21 cellular contexts compared by ENCODE assay signal in genomic region chr2:29699045-29699444, GRCh38.
DNase-seq lines count a peak whose midpoint lies in the region; ATAC-seq and TF ChIP-seq lines count a peak whose summit lies in the region.
"Had no signal": no experiment of that assay in that cellular context is flagged by ENCODE, and none has a peak within 500 bp of the region (broad histone marks: within the 10 kb centered on the region; RNA-seq: fewer than 3 reads in every experiment).

No MANE protein-coding gene starts in this region.

- H3K27ac Mint-ChIP-seq in GM23338 (no peak overlapping the region), osteocyte (ENCODE audit: unreplicated experiment) (no peak overlapping the region)
- H3K27ac Mint-ChIP-seq: B cell; CD4-positive, alpha-beta T cell; CD8-positive, alpha-beta T cell had no signal

- H3K9me3 Mint-ChIP-seq in GM23338 = no peaks in the 10 kb centered on the region
- H3K9me3 Mint-ChIP-seq in osteocyte (ENCODE audit: unreplicated experiment) = peaks cover 4% of the 10 kb centered on the region
- H3K9me3 Mint-ChIP-seq: CD4-positive, alpha-beta T cell; CD8-positive, alpha-beta T cell had no signal

- intact Hi-C loops in esophagus muscularis mucosa (cut with DNase I) = no loop called here

- no peak for TF ChIP-seq EP300 in esophagus muscularis mucosa (IDR thresholded peaks at IDR 0.05)

- H3K27me3 Mint-ChIP-seq in GM23338 (ENCODE audit: insufficient read depth, low read depth, poor library complexity) = peaks cover 2% of the 10 kb centered on the region
- no peaks in the 10 kb centered on the region for H3K27me3 Mint-ChIP-seq in osteocyte (ENCODE audit: unreplicated experiment)
- H3K27me3 Mint-ChIP-seq: B cell had no signal

- H3K36me3 ChIP-seq in GM23338 (ENCODE audit: insufficient read depth) = no peaks in the 10 kb centered on the region
- H3K36me3 ChIP-seq in esophagus muscularis mucosa = no peaks in the 10 kb centered on the region
- H3K36me3 ChIP-seq: BLaER1 treated with 17β-estradiol and CSF1 and Interleukin-3, amounts not matched to agents 10 nM and 100 nM had no signal

- 89% methylated on average over 4 of the region's 4 CpGs for WGBS in esophagus muscularis mucosa

- no peaks in the 10 kb centered on the region for H3K36me3 Mint-ChIP-seq in GM23338 (ENCODE audit: low read depth)
- H3K36me3 Mint-ChIP-seq in osteocyte (ENCODE audit: unreplicated experiment) = no peaks in the 10 kb centered on the region
- H3K36me3 Mint-ChIP-seq: CD8-positive, alpha-beta T cell had no signal

- H3K27ac ChIP-seq in GM23338 (ENCODE audit: low read depth) = no peak overlapping the region
- no peak overlapping the region for H3K27ac ChIP-seq in esophagus muscularis mucosa (replicated peaks in 1 of 4)
- H3K27ac ChIP-seq: 22Rv1; A549; BLaER1 treated with 17β-estradiol and CSF1 and Interleukin-3, amounts not matched to agents 10 nM and 100 nM; C4-2B had no signal

- DNase-seq in GM23338 (ENCODE audit: low spot score) (no peak), esophagus muscularis mucosa (ENCODE audit: extremely low spot score) (peak; percentile 42), osteocyte (ENCODE audit: extremely low spot score, unreplicated experiment) (peak; percentile 51), DMS153 (lab: John Stamatoyannopoulos, UW) (no peak), Kasumi-1 (lab: John Stamatoyannopoulos, UW) (no peak)
- DNase-seq: AML-193; Caco-2; Calu3; CD4-positive, alpha-beta T cell; CD8-positive, alpha-beta T cell; DMS53; DMS79; DND-41; EL; GDM1 had no signal

- H3F3A ChIP-seq in GM23338 (replicated peaks; ENCODE audit: low read depth) = no peaks in the 10 kb centered on the region

- no peaks in the 10 kb centered on the region for H3K79me2 ChIP-seq in GM23338 (replicated peaks; ENCODE audit: insufficient read depth)

- H3K4me1 Mint-ChIP-seq in GM23338 = peaks cover 5% of the 10 kb centered on the region
- H3K4me1 Mint-ChIP-seq in osteocyte (ENCODE audit: unreplicated experiment) = no peaks in the 10 kb centered on the region
- H3K4me1 Mint-ChIP-seq: B cell had no signal

- no peaks in the 10 kb centered on the region for H3K27me3 ChIP-seq in GM23338 (ENCODE audit: insufficient read depth)
- no peaks in the 10 kb centered on the region for H3K27me3 ChIP-seq in esophagus muscularis mucosa
- H3K27me3 ChIP-seq: BLaER1 treated with 17β-estradiol and CSF1 and Interleukin-3, amounts not matched to agents 10 nM and 100 nM had no signal

- no peak for ATAC-seq in GM23338
- ATAC-seq: A549; CD8-positive, alpha-beta T cell; GM12878 had no signal

- peaks cover 21% of the 10 kb centered on the region for H3K9me2 ChIP-seq in GM23338 (ENCODE audit: insufficient read depth)

- H3K4me1 ChIP-seq in GM23338 (ENCODE audit: insufficient read depth) (0 out of 2 replicates have a peak, but pooled peaks cover 3% of the 10 kb centered on the region), esophagus muscularis mucosa (peaks cover 0 to 9% (median 7%) of the 10 kb centered on the region in 4 donors)
- H3K4me1 ChIP-seq: A549; BLaER1 treated with 17β-estradiol and CSF1 and Interleukin-3, amounts not matched to agents 10 nM and 100 nM; Caco-2 had no signal

- H2AFZ ChIP-seq in GM23338 = peak overlapping the region; percentile 69; the same call in 1 of the 2 replicates

- H3K4me3 ChIP-seq in GM23338 = no peak overlapping the region
- H3K4me3 ChIP-seq in esophagus muscularis mucosa = no peak overlapping the region
- H3K4me3 ChIP-seq: A549; BLaER1 treated with 17β-estradiol and CSF1 and Interleukin-3, amounts not matched to agents 10 nM and 100 nM; GM12878 had no signal

- no peak overlapping the region for H3K4me2 ChIP-seq in GM23338
- H3K4me2 ChIP-seq: A549; BLaER1 treated with 17β-estradiol and CSF1 and Interleukin-3, amounts not matched to agents 10 nM and 100 nM had no signal

- H3K4me3 Mint-ChIP-seq in GM23338 (no peak overlapping the region), osteocyte (ENCODE audit: unreplicated experiment) (no peak overlapping the region)
- H3K4me3 Mint-ChIP-seq: B cell; CD4-positive, alpha-beta T cell; CD8-positive, alpha-beta T cell had no signal

- no peak for TF ChIP-seq POLR2A in esophagus muscularis mucosa (IDR thresholded peaks at IDR 0.05; ENCODE audit: low read depth)

- TF ChIP-seq CTCF in GM23338 (conservative IDR thresholded peaks at IDR 0.05; ENCODE audit: low read depth in 2 of 2) (no peak), esophagus muscularis mucosa (IDR thresholded peaks at IDR 0.05) (no peak), osteocyte (IDR thresholded peaks at IDR 0.05) (no peak)

- no peaks in the 10 kb centered on the region for H4K20me1 ChIP-seq in GM23338 (replicated peaks; ENCODE audit: insufficient read depth)
- H4K20me1 ChIP-seq: BLaER1 treated with 17β-estradiol and CSF1 and Interleukin-3, amounts not matched to agents 10 nM and 100 nM had no signal

- H3K9me3 ChIP-seq in esophagus muscularis mucosa = no peaks in the 10 kb centered on the region
- H3K9me3 ChIP-seq: Caco-2 had no signal

TF ChIP-seq in GM23338, 12 proteins besides CTCF, POLR2A, EP300 and RAD21 (continues in another document):
- TF ChIP-seq POLR2AphosphoS5 (IDR thresholded peaks at IDR 0.05; ENCODE audit: low read depth) = no peak
- TF ChIP-seq EZH2 (IDR thresholded peaks at IDR 0.05; ENCODE audit: low read depth, unreplicated experiment) = no peak
- no peak for TF ChIP-seq ZNF331 (CRISPR knock-in tag; IDR thresholded peaks at IDR 0.05; ENCODE audit: low read depth)
- no peak for TF ChIP-seq ZNF114 (CRISPR knock-in tag; IDR thresholded peaks at IDR 0.05)
- TF ChIP-seq CREB1 (CRISPR knock-in tag; IDR thresholded peaks at IDR 0.05; ENCODE audit: low read depth) = no peak
- TF ChIP-seq JUNB (IDR thresholded peaks at IDR 0.05; ENCODE audit: unreplicated experiment) = no peak
- no peak for TF ChIP-seq STAT1 (IDR thresholded peaks at IDR 0.05; ENCODE audit: unreplicated experiment)
- TF ChIP-seq EZH2phosphoT487 (IDR thresholded peaks at IDR 0.05; ENCODE audit: unreplicated experiment) = no peak
- TF ChIP-seq ETS1 (IDR thresholded peaks at IDR 0.05) = no peak

Comparison
In these comparisons a context has a peak if more than half of its experiments do, and no peak if none do; other contexts are left out.
1. DNase-seq: peak in esophagus muscularis mucosa (single experiment) and osteocyte (single experiment); none in GM23338 (single experiment), DMS153 (single experiment) and Kasumi-1 (0 of 2).